8 cellular contexts compared by ENCODE assay signal in genomic region chr10:127906548-127907377, GRCh38. TPM values are rescaled to one million over a fixed set of nuclear protein-coding genes. Genes with fewer than 3 reads are reported as not detected.
A peak's percentile ranks its signal among the peaks of the same experiment; 100 is the strongest.
DNase-seq lines count a peak whose midpoint lies in the region; ATAC-seq and TF ChIP-seq lines count a peak whose summit lies in the region.

A gene with protein sequence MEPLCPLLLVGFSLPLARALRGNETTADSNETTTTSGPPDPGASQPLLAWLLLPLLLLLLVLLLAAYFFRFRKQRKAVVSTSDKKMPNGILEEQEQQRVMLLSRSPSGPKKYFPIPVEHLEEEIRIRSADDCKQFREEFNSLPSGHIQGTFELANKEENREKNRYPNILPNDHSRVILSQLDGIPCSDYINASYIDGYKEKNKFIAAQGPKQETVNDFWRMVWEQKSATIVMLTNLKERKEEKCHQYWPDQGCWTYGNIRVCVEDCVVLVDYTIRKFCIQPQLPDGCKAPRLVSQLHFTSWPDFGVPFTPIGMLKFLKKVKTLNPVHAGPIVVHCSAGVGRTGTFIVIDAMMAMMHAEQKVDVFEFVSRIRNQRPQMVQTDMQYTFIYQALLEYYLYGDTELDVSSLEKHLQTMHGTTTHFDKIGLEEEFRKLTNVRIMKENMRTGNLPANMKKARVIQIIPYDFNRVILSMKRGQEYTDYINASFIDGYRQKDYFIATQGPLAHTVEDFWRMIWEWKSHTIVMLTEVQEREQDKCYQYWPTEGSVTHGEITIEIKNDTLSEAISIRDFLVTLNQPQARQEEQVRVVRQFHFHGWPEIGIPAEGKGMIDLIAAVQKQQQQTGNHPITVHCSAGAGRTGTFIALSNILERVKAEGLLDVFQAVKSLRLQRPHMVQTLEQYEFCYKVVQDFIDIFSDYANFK (plus strand): TSS chr10:127907103. CDS start chr10:128040882, 133,779 bp downstream.

- H4K20me1 ChIP-seq in PC-9 (ENCODE audit: insufficient read depth): no peaks in the 10 kb centered on the region

- H3K4me1 ChIP-seq in PC-9 (replicated peaks; ENCODE audit: insufficient read depth) (peaks cover 35% of the 10 kb centered on the region), suprapubic skin (peaks cover 30% of the 10 kb centered on the region)

- POLR2A ChIA-PET in PC-9 (lab: Charles Lee; ENCODE audit: unreplicated experiment): no interaction called here

- DNase-seq in PC-9: peak; percentile 75 to 83
- DNase-seq in activated gamma-delta T cell treated with Interleukin-2 at 50 U/mL for 16 hours: peak; percentile 55
- peak; percentile 66 for DNase-seq in globus pallidus (ENCODE audit: low spot score)
- DNase-seq in occipital lobe (lab: John Stamatoyannopoulos, UW): peak; percentile 53
- no peak for DNase-seq in suprapubic skin (ENCODE audit: low spot score in 2 of 2)

- no peak for TF ChIP-seq EP300 in suprapubic skin (IDR thresholded peaks at IDR 0.05)

- peak within 1 kb of the TSS; percentile 74 for H3K4me2 ChIP-seq in PC-9

- peak; percentile 89 for TF ChIP-seq CTCF in 22Rv1 (IDR thresholded peaks at IDR 0.05)
- TF ChIP-seq CTCF in PC-9 (conservative IDR thresholded peaks at IDR 0.05): peak; percentile 54
- peak; percentile 84 to 90 for TF ChIP-seq CTCF in suprapubic skin (IDR thresholded peaks at IDR 0.05)

- H3K4me3 ChIP-seq in PC-9: peak within 1 kb of the TSS; percentile 67
- H3K4me3 ChIP-seq in suprapubic skin: peak within 1 kb of the TSS; percentile 71

- H3K9me2 ChIP-seq in PC-9 (ENCODE audit: insufficient read depth): no peaks in the 10 kb centered on the region

- H3K79me2 ChIP-seq in PC-9 (ENCODE audit: low read depth): peaks cover 21% of the 10 kb centered on the region

- WGBS in suprapubic skin: 32% methylated on average over 8 of the region's 78 CpGs

- H3K36me3 ChIP-seq in PC-9 (ENCODE audit: low read depth) (no peaks in the 10 kb centered on the region), suprapubic skin (no peaks in the 10 kb centered on the region)

- TF ChIP-seq POLR2A in suprapubic skin (IDR thresholded peaks at IDR 0.05): no peak

- CTCF ChIA-PET in PC-9 (lab: Charles Lee): interaction anchor here (0.6 to 1.5 kb wide), 4 partner anchors 13 to 175 kb away, joined by 3 to 5 read pairs (median 4); no protein-coding TSS in a partner anchor

- H3K9me3 ChIP-seq in PC-9 (ENCODE audit: insufficient read depth, low read depth) (no peaks in the 10 kb centered on the region), suprapubic skin (no peaks in the 10 kb centered on the region)

- H3K27me3 ChIP-seq in PC-9 (ENCODE audit: insufficient read depth, low read depth) (no peaks in the 10 kb centered on the region), suprapubic skin (peaks cover 20% of the 10 kb centered on the region)

- intact Hi-C loops in PC-9 (cut with micrococcal nuclease; ENCODE audit: unreplicated experiment): loop anchor here (1.0 kb wide), 1 partner anchor 163 kb away; no protein-coding TSS in a partner anchor

- no peaks in the 10 kb centered on the region for H3F3A ChIP-seq in PC-9 (ENCODE audit: insufficient read depth, low read depth)

- no TSS peak for BruUV-seq in PC-9 (replicated peaks; lab: Mats Ljungman, UMichigan)

- H2AFZ ChIP-seq in PC-9: peak within 1 kb of the TSS; percentile 73

- no peak within 1 kb of the TSS for H3K27ac ChIP-seq in 22Rv1
- H3K27ac ChIP-seq in PC-9: peak within 1 kb of the TSS; percentile 68
- peak within 1 kb of the TSS; percentile 83 for H3K27ac ChIP-seq in suprapubic skin

- ATAC-seq in GM18502 (IDR thresholded peaks at IDR 0.05; ENCODE audit: poor library complexity, unreplicated experiment) (peak; percentile 96), HG03045 (IDR thresholded peaks at IDR 0.05; ENCODE audit: unreplicated experiment) (peak; percentile 74)

RNA-seq across cellular contexts. Expression of the gene that starts here (rescaled TPM):
- 7.9 TPM in 2 replicates for total RNA-seq in PC-9 (2021)
- total RNA-seq in occipital lobe: 19.8 TPM
- total RNA-seq in suprapubic skin: 10 to 100 TPM; 10.2 to 46.8 (median 28.8) TPM

Comparison
In these comparisons a context has a peak if more than half of its experiments do, and no peak if none do; other contexts are left out.
1. DNase-seq: peak in PC-9 (2 of 2), activated gamma-delta T cell treated with Interleukin-2 at 50 U/mL for 16 hours (single experiment), globus pallidus (single experiment) and occipital lobe (single experiment); none in suprapubic skin (0 of 2).
2. Peak in every context shown above with its lines, with median percentiles within 50 percentile points of each other: CTCF ChIP-seq.